Comparison of ENCODE assay signal across 16 cellular contexts in genomic region chr4:55754754-55755350, GRCh38.
DNase-seq lines count a peak whose midpoint lies in the region; ATAC-seq, FAIRE-seq and TF ChIP-seq lines count a peak whose summit lies in the region.
"Had no signal": no experiment of that assay in that cellular context is flagged by ENCODE, and none has a peak within 500 bp of the region (broad histone marks: within the 10 kb centered on the region; RNA-seq: fewer than 3 reads in every experiment).

No MANE protein-coding gene starts in this region.

- H3K9ac ChIP-seq in smooth muscle cell (ENCODE audit: low read depth), result no peak overlapping the region

- no peaks in the 10 kb centered on the region for H3K4me1 ChIP-seq in smooth muscle cell (ENCODE audit: low read depth)

- H4K20me1 ChIP-seq in smooth muscle cell (ENCODE audit: low read depth), result no peaks in the 10 kb centered on the region

- no peaks in the 10 kb centered on the region for H3K9me3 ChIP-seq in smooth muscle cell (replicated peaks; ENCODE audit: low read depth)
- H3K9me3 ChIP-seq: heart right ventricle had no signal

- TF ChIP-seq CTCF in AG09309 (IDR thresholded peaks at IDR 0.05; ENCODE audit: control insufficient read depth, insufficient read depth, low read depth, low read length, missing control alignments) (no peak), bronchial epithelial cell (IDR thresholded peaks at IDR 0.05; ENCODE audit: insufficient read depth, low read length, severe bottlenecking) (no peak), smooth muscle cell (IDR thresholded peaks at IDR 0.05; ENCODE audit: borderline replicate concordance, insufficient read depth, poor library complexity, severe bottlenecking) (no peak)

- no peak overlapping the region for H3K27ac ChIP-seq in smooth muscle cell (ENCODE audit: low read depth)
- H3K27ac ChIP-seq: heart right ventricle had no signal

- H3K36me3 ChIP-seq in bronchial epithelial cell (ENCODE audit: control insufficient read depth, insufficient read depth, low read length) (no peaks in the 10 kb centered on the region), smooth muscle cell (ENCODE audit: low read depth) (no peaks in the 10 kb centered on the region)
- H3K36me3 ChIP-seq: heart right ventricle had no signal

- no peak overlapping the region for H2AFZ ChIP-seq in smooth muscle cell (ENCODE audit: low read depth)

- H3K79me2 ChIP-seq in smooth muscle cell (ENCODE audit: low read depth), result no peaks in the 10 kb centered on the region

- H3F3A ChIP-seq in smooth muscle cell (ENCODE audit: low read depth), result no peaks in the 10 kb centered on the region

- H3K4me2 ChIP-seq in smooth muscle cell, result no peak overlapping the region

- H3K4me3 ChIP-seq in AG09309 (ENCODE audit: control insufficient read depth, low read depth, low read length) (no peak overlapping the region), bronchial epithelial cell (ENCODE audit: low read depth, low read length) (no peak overlapping the region), smooth muscle cell (no peak overlapping the region)
- H3K4me3 ChIP-seq: heart right ventricle had no signal

- FAIRE-seq in HTR-8/SVneo (lab: Jason Lieb, UNC) (no peak), bronchial epithelial cell (lab: Jason Lieb, UNC) (no peak)

- peak; percentile 25 for DNase-seq in AG09309 (ENCODE audit: low read depth)
- DNase-seq in HTR-8/SVneo (ENCODE audit: insufficient read length, low spot score), result peak; percentile 34
- peak; percentile 91 for DNase-seq in bronchial epithelial cell (ENCODE audit: low read depth)
- peak; percentile 88 for DNase-seq in iris pigment epithelial cell (ENCODE audit: low read depth)
- no peak for DNase-seq in smooth muscle cell (lab: John Stamatoyannopoulos, UW; ENCODE audit: unreplicated experiment)
- no peak for DNase-seq in AG08396 (ENCODE audit: low spot score)
- no peak for DNase-seq in NCI-H2227 treated with DMSO at 0.1 percent for 48 hours (lab: John Stamatoyannopoulos, UW)
- DNase-seq: activated CD4-positive, alpha-beta memory T cell treated with anti-CD3 and anti-CD28 coated beads, Interleukin-2, amount 10 ng/mL, durations not matched to agents 7 days and 5 days; activated T-cell treated with anti-CD3 and anti-CD28 coated beads, Interleukin-2, amount 50 U/mL, for 48 hours; heart right ventricle; NCI-H187; NCI-H526 treated with DMSO at 0.1 percent for 48 hours; nucleus accumbens; stimulated activated naive CD4-positive, alpha-beta T cell treated with Interleukin-2 at 50 U/mL for 16 hours had no signal

- 84% methylated on average over 6 of the region's 6 CpGs for WGBS in smooth muscle cell (ENCODE audit: low lambda C conversion rate)

- ATAC-seq in GM19455 (IDR thresholded peaks at IDR 0.05; ENCODE audit: unreplicated experiment), result no peak
- ATAC-seq: heart right ventricle, Panc1 had no signal

- H3K27me3 ChIP-seq in bronchial epithelial cell (ENCODE audit: control insufficient read depth, insufficient read depth, low read length) (no peaks in the 10 kb centered on the region), smooth muscle cell (ENCODE audit: low read depth) (no peaks in the 10 kb centered on the region)
- H3K27me3 ChIP-seq: heart right ventricle had no signal

Comparison
In these comparisons a context has a peak if more than half of its experiments do, and no peak if none do; other contexts are left out.
1. DNase-seq: peak in AG09309 (single experiment), HTR-8/SVneo (single experiment), bronchial epithelial cell (single experiment) and iris pigment epithelial cell (single experiment); none in smooth muscle cell (single experiment), AG08396 (single experiment) and NCI-H2227 treated with DMSO at 0.1 percent for 48 hours (single experiment).